In the genomic region with DNA sequence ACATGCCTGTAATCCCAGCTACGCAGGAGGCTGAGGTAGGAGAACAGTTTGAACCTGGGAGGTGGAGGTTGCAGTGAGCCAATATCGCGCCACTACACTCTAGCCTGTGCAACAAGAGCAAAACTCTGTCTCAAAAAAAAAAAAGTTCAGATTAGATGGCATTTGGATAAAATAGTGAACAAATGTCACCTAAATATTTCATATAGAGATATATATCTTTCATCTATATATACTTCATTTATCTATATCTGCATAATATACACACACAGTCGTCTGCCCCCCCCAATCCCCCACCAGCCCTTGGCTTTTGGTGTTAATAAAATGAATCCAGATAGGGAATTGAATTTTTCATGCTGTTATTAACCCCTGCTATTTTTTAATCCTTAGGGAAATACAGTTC, we compare ENCODE assay signal across 8 cellular contexts. TPM values are rescaled to one million over a fixed set of nuclear protein-coding genes. Genes with fewer than 3 reads are reported as not detected.
DNase-seq lines count a peak whose midpoint lies in the region; ATAC-seq and TF ChIP-seq lines count a peak whose summit lies in the region.

No MANE protein-coding gene starts in this region.

- DNase-seq in heart left ventricle (no peak), cardiac septum (ENCODE audit: low spot score) (no peak), vagina (ENCODE audit: extremely low spot score in 2 of 2) (peak in 1 of 2 donors; percentile 11), OCI-M1 (lab: John Stamatoyannopoulos, UW) (no peak), iPS-NIHi7 (ENCODE audit: extremely low spot score) (no peak)

- TF ChIP-seq CTCF in heart left ventricle (IDR thresholded peaks at IDR 0.05): no peak
- TF ChIP-seq CTCF in brain (conservative IDR thresholded peaks at IDR 0.05): no peak
- no peak for TF ChIP-seq CTCF in vagina (IDR thresholded peaks at IDR 0.05)

- peaks cover 27% of the 10 kb centered on the region for H3K27me3 Mint-ChIP-seq in brain

- WGBS in heart left ventricle, 4 donors: 60 to 65% (median 64%) methylated on average over 4 of the region's 4 CpGs
- 100% methylated on average over 1 of the region's 4 CpGs for WGBS in mesodermal cell (ENCODE audit: insufficient coverage in 2 of 2), 2 experiments

- no peaks in the 10 kb centered on the region for H3K27me3 ChIP-seq in heart left ventricle
- no peaks in the 10 kb centered on the region for H3K27me3 ChIP-seq in vagina

- H3K9me3 ChIP-seq in heart left ventricle: no peaks in the 10 kb centered on the region
- no peaks in the 10 kb centered on the region for H3K9me3 ChIP-seq in mesodermal cell (ENCODE audit: control insufficient read depth, low read length)
- no peaks in the 10 kb centered on the region for H3K9me3 ChIP-seq in vagina

- H3K27ac ChIP-seq in heart left ventricle: peak overlapping the region in 1 of 12 donors; percentile 18
- no peak overlapping the region for H3K27ac ChIP-seq in mesodermal cell (ENCODE audit: low read depth, low read length, severe bottlenecking)
- H3K27ac ChIP-seq in vagina: peak overlapping the region; percentile 2

- intact Hi-C loops in heart left ventricle (cut with DNase I): loop anchor here in 2 of 10 donors (10.0 kb wide), 2 partner anchors 542 to 552 kb away; a partner anchor contains a TSS
- intact Hi-C loops in cardiac septum (cut with DNase I): no loop called here
- intact Hi-C loops in vagina (cut with DNase I): no loop called here

- H3K36me3 ChIP-seq in heart left ventricle: peaks cover 0 to 60% (median 48%) of the 10 kb centered on the region in 9 donors
- H3K36me3 ChIP-seq in mesodermal cell (ENCODE audit: control insufficient read depth, insufficient read depth, low read length): peaks cover 53% of the 10 kb centered on the region
- peaks cover 0 to 32% of the 10 kb centered on the region in 2 donors for H3K36me3 ChIP-seq in vagina

- ATAC-seq in heart left ventricle (no peak), GM21360 (IDR thresholded peaks at IDR 0.05; ENCODE audit: unreplicated experiment) (no peak)

- peaks cover 66% of the 10 kb centered on the region for H3K36me3 Mint-ChIP-seq in brain

- peak overlapping the region; percentile 89 to 100 (median 98) for H3K4me3 Mint-ChIP-seq in brain

- peak overlapping the region in 10 of 12 donors; percentile 73 to 98 (median 94) for H3K4me3 ChIP-seq in heart left ventricle
- peak overlapping the region; percentile 22 for H3K4me3 ChIP-seq in mesodermal cell (ENCODE audit: extremely low read depth, insufficient read depth, low read length, poor library complexity, severe bottlenecking)
- peak overlapping the region; percentile 82 to 98 for H3K4me3 ChIP-seq in vagina

- H3K27ac Mint-ChIP-seq in brain: peak overlapping the region in 3 of 5 experiments; percentile 33 to 99 (median 55)

- peaks cover 0 to 42% (median 23%) of the 10 kb centered on the region in 12 donors for H3K4me1 ChIP-seq in heart left ventricle
- no peaks in the 10 kb centered on the region for H3K4me1 ChIP-seq in mesodermal cell (ENCODE audit: control insufficient read depth, insufficient read depth, low read length, poor library complexity, severe bottlenecking)
- H3K4me1 ChIP-seq in vagina: peaks cover 61% of the 10 kb centered on the region

- H3K4me1 Mint-ChIP-seq in brain: peaks cover 36% of the 10 kb centered on the region

- H3K9me3 Mint-ChIP-seq in brain: no peaks in the 10 kb centered on the region

- TF ChIP-seq POLR2A in heart left ventricle (IDR thresholded peaks at IDR 0.05) (no peak), vagina (IDR thresholded peaks at IDR 0.05) (no peak)

RNA-seq across cellular contexts. Expression of a gene that starts 5.0 kb away (rescaled TPM):
- total RNA-seq in heart left ventricle (10 to 100 TPM; 15.8 to 29.8 (median 25.9) TPM), cardiac septum (21.2 TPM), vagina (42.0 TPM)
- polyA plus RNA-seq in heart left ventricle (10 to 100 TPM in 1 of 2 donors, 1 to 10 TPM in 1; 8.1 to 27.9 TPM), brain (ENCODE audit: insufficient read depth, low read depth, low replicate concordance) (11.4 TPM)
- polyA plus RNA-seq in mesodermal cell (2013, experiment 1 of 2): 22.3 TPM
- 22.4 TPM for polyA plus RNA-seq in mesodermal cell (2013, experiment 2 of 2)

RNA-seq across cellular contexts. Expression of a gene that starts 46.9 kb away (rescaled TPM):
- total RNA-seq in heart left ventricle (10 to 100 TPM in 7 of 9 donors, 1 to 10 TPM in 2; 9.1 to 33.2 (median 20.1) TPM), cardiac septum (27.9 TPM), vagina (15.0 TPM)
- polyA plus RNA-seq in heart left ventricle (10 to 100 TPM in 1 of 2 donors, 1 to 10 TPM in 1; 5.2 to 12.8 TPM), brain (ENCODE audit: insufficient read depth, low read depth, low replicate concordance) (27.8 TPM)
- polyA plus RNA-seq in mesodermal cell (2013, experiment 1 of 2): 7.6 TPM
- 9.2 TPM for polyA plus RNA-seq in mesodermal cell (2013, experiment 2 of 2)

Comparison
In these comparisons a context has a peak if more than half of its experiments do, and no peak if none do; other contexts are left out.
1. H3K4me3 ChIP-seq: peak in every context shown above with its lines; median percentile 94 in heart left ventricle; 90 in vagina; 22 in mesodermal cell.